In the genomic region with DNA sequence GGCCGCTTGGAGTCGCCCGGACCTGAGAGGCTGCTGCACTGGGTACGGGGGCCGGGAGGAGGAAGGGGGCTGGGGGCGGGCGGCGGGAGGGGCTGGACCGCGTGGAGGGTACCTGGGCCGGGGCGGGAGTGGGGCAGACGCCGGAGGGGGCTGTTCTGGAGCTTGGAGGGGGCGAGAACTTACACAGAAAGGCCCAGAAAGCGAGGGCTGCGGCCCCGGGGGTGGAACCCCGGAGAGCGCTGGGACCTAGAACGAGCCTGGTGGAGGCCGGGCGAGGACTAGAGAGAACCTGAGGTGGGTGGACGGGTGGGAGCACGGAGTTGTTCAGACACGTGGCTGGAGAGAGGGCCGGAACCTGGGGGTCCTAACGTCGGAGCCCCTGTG, we compare ENCODE assay signal across 8 cellular contexts. TPM values are rescaled to one million over a fixed set of nuclear protein-coding genes. Genes with fewer than 3 reads are reported as not detected.
DNase-seq lines count a peak whose midpoint lies in the region; ATAC-seq, FAIRE-seq and TF ChIP-seq lines count a peak whose summit lies in the region.

No MANE protein-coding gene starts in this region.

- no peaks in the 10 kb centered on the region for H3K9me2 ChIP-seq in OCI-LY7 (ENCODE audit: insufficient read depth, low read length)

- no peak for DNase-seq in CD8-positive, alpha-beta T cell
- DNase-seq in OCI-LY7 (ENCODE audit: low spot score) (no peak), neural progenitor cell (ENCODE audit: low spot score) (no peak), NCI-H187 (lab: John Stamatoyannopoulos, UW) (no peak), H54 (ENCODE audit: insufficient read length, low spot score) (no peak), NCI-H446 (lab: John Stamatoyannopoulos, UW) (no peak)

- peaks cover 55% of the 10 kb centered on the region for H3K4me1 Mint-ChIP-seq in CD8-positive, alpha-beta T cell (ENCODE audit: low read depth)
- peaks cover 44% of the 10 kb centered on the region for H3K4me1 Mint-ChIP-seq in neural progenitor cell

- H3F3A ChIP-seq in neural progenitor cell (ENCODE audit: low read depth) = peaks cover 56% of the 10 kb centered on the region

- H3K9me3 Mint-ChIP-seq in CD8-positive, alpha-beta T cell = no peaks in the 10 kb centered on the region
- no peaks in the 10 kb centered on the region for H3K9me3 Mint-ChIP-seq in neural progenitor cell

- H2AFZ ChIP-seq in OCI-LY7 (ENCODE audit: low read length) (no peak overlapping the region), neural progenitor cell (replicated peaks) (no peak overlapping the region)

- peaks cover 10% of the 10 kb centered on the region for H3K36me3 Mint-ChIP-seq in CD8-positive, alpha-beta T cell
- peaks cover 14% of the 10 kb centered on the region for H3K36me3 Mint-ChIP-seq in neural progenitor cell

- H3K36me3 ChIP-seq in CD8-positive, alpha-beta T cell (ENCODE audit: insufficient read depth, low read length) = no peaks in the 10 kb centered on the region
- peaks cover 33% of the 10 kb centered on the region for H3K36me3 ChIP-seq in OCI-LY7 (ENCODE audit: insufficient read depth, low read length)
- no peaks in the 10 kb centered on the region for H3K36me3 ChIP-seq in endocrine pancreas (ENCODE audit: control insufficient read depth, insufficient read depth, low read length)
- no peaks in the 10 kb centered on the region for H3K36me3 ChIP-seq in neural progenitor cell

- CTCF ChIA-PET in CD8-positive, alpha-beta T cell (lab: Charles Lee) = interaction anchor here (1.9 kb wide), 1 partner anchor 10 kb away, joined by 7 read pairs; no protein-coding TSS in a partner anchor
- CTCF ChIA-PET in OCI-LY7 (lab: Charles Lee; ENCODE audit: unreplicated experiment) = no interaction called here

- no TSS peak for BruUV-seq in OCI-LY7 (replicated peaks; lab: Mats Ljungman, UMichigan)

- no peaks in the 10 kb centered on the region for H3K27me3 Mint-ChIP-seq in CD8-positive, alpha-beta T cell (ENCODE audit: low read depth)
- H3K27me3 Mint-ChIP-seq in neural progenitor cell (ENCODE audit: insufficient read depth, low read depth) = peaks cover 20% of the 10 kb centered on the region

- peak overlapping the region; percentile 95 for H3K4me3 Mint-ChIP-seq in CD8-positive, alpha-beta T cell
- H3K4me3 Mint-ChIP-seq in neural progenitor cell = peak overlapping the region; percentile 96

- H3K79me2 ChIP-seq in OCI-LY7 (ENCODE audit: insufficient read depth, low read depth, low read length) (peaks cover 58% of the 10 kb centered on the region), neural progenitor cell (ENCODE audit: low read depth) (peaks cover 86% of the 10 kb centered on the region)

- ATAC-seq in CD8-positive, alpha-beta T cell = no peak
- ATAC-seq in HG03571 (IDR thresholded peaks at IDR 0.05; ENCODE audit: unreplicated experiment) = no peak

- H4K20me1 ChIP-seq in OCI-LY7 (ENCODE audit: insufficient read depth, low read length) (no peaks in the 10 kb centered on the region), neural progenitor cell (ENCODE audit: low read depth) (no peaks in the 10 kb centered on the region)

- peak overlapping the region; percentile 66 for H3K4me3 ChIP-seq in CD8-positive, alpha-beta T cell (ENCODE audit: low read depth, low read length)
- H3K4me3 ChIP-seq in OCI-LY7 (ENCODE audit: low read depth, low read length, poor library complexity, severe bottlenecking) = peak overlapping the region; percentile 98
- H3K4me3 ChIP-seq in endocrine pancreas (ENCODE audit: control insufficient read depth, insufficient read depth, low read length) = no peak overlapping the region
- H3K4me3 ChIP-seq in neural progenitor cell = peak overlapping the region; percentile 80

- no peak for FAIRE-seq in H54 (lab: Jason Lieb, UNC)

- TF ChIP-seq POLR2A in H54 (IDR thresholded peaks at IDR 0.05; ENCODE audit: low read depth, low read length) = no peak

- H3K4me2 ChIP-seq in OCI-LY7 (ENCODE audit: low read length) = peak overlapping the region; percentile 89
- peak overlapping the region; percentile 99 for H3K4me2 ChIP-seq in neural progenitor cell

- POLR2A ChIA-PET in CD8-positive, alpha-beta T cell (lab: Charles Lee) = interaction anchor here (2.0 to 3.3 kb wide), 3 partner anchors 11 to 44 kb away, joined by 16 to 34 read pairs (median 29); a partner anchor contains a TSS
- POLR2A ChIA-PET in OCI-LY7 (lab: Charles Lee) = no interaction called here

- H3K9ac ChIP-seq in endocrine pancreas (ENCODE audit: control insufficient read depth, insufficient read depth, low read length) (peak overlapping the region; percentile 90), neural progenitor cell (peak overlapping the region; percentile 79)

- H3K27ac ChIP-seq in CD8-positive, alpha-beta T cell (ENCODE audit: low read depth, low read length) = peak overlapping the region; percentile 65
- H3K27ac ChIP-seq in OCI-LY7 (ENCODE audit: low read depth, low read length, poor library complexity, severe bottlenecking) (peak overlapping the region; percentile 86), neural progenitor cell (no peak overlapping the region)

- intact Hi-C loops in CD8-positive, alpha-beta T cell (cut with DNase I, micrococcal nuclease) = loop anchor here (1.0 to 5.0 kb wide), 8 partner anchors 8 to 259 kb away; a partner anchor contains a TSS
- intact Hi-C loops in OCI-LY7 (cut with micrococcal nuclease; ENCODE audit: unreplicated experiment) = loop anchor here (1.0 to 5.0 kb wide), 2 partner anchors 44 to 499 kb away; a partner anchor contains a TSS

- H3K27me3 ChIP-seq in CD8-positive, alpha-beta T cell (ENCODE audit: insufficient read depth, low read length) = no peaks in the 10 kb centered on the region
- H3K27me3 ChIP-seq in endocrine pancreas (ENCODE audit: control insufficient read depth, insufficient read depth, low read length) (no peaks in the 10 kb centered on the region), neural progenitor cell (no peaks in the 10 kb centered on the region)

- H3K9me3 ChIP-seq in CD8-positive, alpha-beta T cell (ENCODE audit: low read length) = no peaks in the 10 kb centered on the region
- H3K9me3 ChIP-seq in OCI-LY7 (ENCODE audit: low read length) (no peaks in the 10 kb centered on the region), endocrine pancreas (ENCODE audit: control insufficient read depth, low read length) (no peaks in the 10 kb centered on the region), neural progenitor cell (ENCODE audit: low read depth) (no peaks in the 10 kb centered on the region)

- TF ChIP-seq CTCF in CD8-positive, alpha-beta T cell (IDR thresholded peaks at IDR 0.05) = no peak
- TF ChIP-seq CTCF in OCI-LY7 (conservative IDR thresholded peaks at IDR 0.05; ENCODE audit: low read length) = no peak
- no peak for TF ChIP-seq CTCF in neural progenitor cell (IDR thresholded peaks at IDR 0.05)

- peaks cover 44% of the 10 kb centered on the region for H3K4me1 ChIP-seq in CD8-positive, alpha-beta T cell (ENCODE audit: insufficient read depth, low read length)
- H3K4me1 ChIP-seq in OCI-LY7 (ENCODE audit: insufficient read depth, low read length, poor library complexity, severe bottlenecking) (peaks cover 62% of the 10 kb centered on the region), endocrine pancreas (ENCODE audit: control insufficient read depth, insufficient read depth, low read length) (no peaks in the 10 kb centered on the region), neural progenitor cell (peaks cover 31% of the 10 kb centered on the region)

- peak overlapping the region; percentile 95 for H3K27ac Mint-ChIP-seq in CD8-positive, alpha-beta T cell
- peak overlapping the region; percentile 96 for H3K27ac Mint-ChIP-seq in neural progenitor cell

RNA-seq across cellular contexts. Expression of a gene that starts 0.3 kb away (rescaled TPM):
- 10 to 100 TPM; 25.6 to 25.7 TPM for total RNA-seq in CD8-positive, alpha-beta T cell
- total RNA-seq in OCI-LY7 (2014; rRNA removed; shearing (Covaris generic)) = 26.6 and 44.5 TPM in 2 replicates
- total RNA-seq in OCI-LY7 (2022) (39.7 and 41.8 TPM in 2 replicates), neural progenitor cell (ENCODE audit: low replicate concordance) (12.2 and 32.4 TPM in 2 replicates)

RNA-seq across cellular contexts. Expression of a gene that starts 2.9 kb away (rescaled TPM):
- 10 to 100 TPM; 30.1 to 32.0 TPM for total RNA-seq in CD8-positive, alpha-beta T cell
- total RNA-seq in OCI-LY7 (2014; rRNA removed; shearing (Covaris generic)) = 17.6 and 24.4 TPM in 2 replicates
- total RNA-seq in OCI-LY7 (2022) (50.0 and 52.1 TPM in 2 replicates), neural progenitor cell (ENCODE audit: low replicate concordance) (2.8 and 13.4 TPM in 2 replicates)

RNA-seq across cellular contexts. Expression of a gene that starts 4.3 kb away (rescaled TPM):
- 1 to 10 TPM; 1.3 to 2.6 TPM for total RNA-seq in CD8-positive, alpha-beta T cell
- 29.4 and 30.1 TPM in 2 replicates for total RNA-seq in OCI-LY7 (2014; rRNA removed; shearing (Covaris generic))
- total RNA-seq in OCI-LY7 (2022) (29.0 and 30.9 TPM in 2 replicates), neural progenitor cell (ENCODE audit: low replicate concordance) (7.6 and 24.9 TPM in 2 replicates)

RNA-seq across cellular contexts. Expression of a gene that starts 11.1 kb away (rescaled TPM):
- total RNA-seq in CD8-positive, alpha-beta T cell = 100 to 1,000 TPM; 197 to 201 TPM
- total RNA-seq in OCI-LY7 (2014; rRNA removed; shearing (Covaris generic)) = 193 and 211 TPM in 2 replicates
- total RNA-seq in OCI-LY7 (2022) (233 and 264 TPM in 2 replicates), neural progenitor cell (ENCODE audit: low replicate concordance) (124 and 238 TPM in 2 replicates)

RNA-seq across cellular contexts. Expression of a gene that starts 19.4 kb away (rescaled TPM):
- total RNA-seq in CD8-positive, alpha-beta T cell = 10 to 100 TPM; 11.7 to 12.2 TPM
- total RNA-seq in OCI-LY7 (2014; rRNA removed; shearing (Covaris generic)) = 3.4 and 6.6 TPM in 2 replicates
- 4.0 and 5.4 TPM in 2 replicates for total RNA-seq in OCI-LY7 (2022)
- total RNA-seq in neural progenitor cell (ENCODE audit: low replicate concordance) = 3.9 and 12.5 TPM in 2 replicates
